33 cellular contexts compared by ENCODE assay signal in the genomic region with DNA sequence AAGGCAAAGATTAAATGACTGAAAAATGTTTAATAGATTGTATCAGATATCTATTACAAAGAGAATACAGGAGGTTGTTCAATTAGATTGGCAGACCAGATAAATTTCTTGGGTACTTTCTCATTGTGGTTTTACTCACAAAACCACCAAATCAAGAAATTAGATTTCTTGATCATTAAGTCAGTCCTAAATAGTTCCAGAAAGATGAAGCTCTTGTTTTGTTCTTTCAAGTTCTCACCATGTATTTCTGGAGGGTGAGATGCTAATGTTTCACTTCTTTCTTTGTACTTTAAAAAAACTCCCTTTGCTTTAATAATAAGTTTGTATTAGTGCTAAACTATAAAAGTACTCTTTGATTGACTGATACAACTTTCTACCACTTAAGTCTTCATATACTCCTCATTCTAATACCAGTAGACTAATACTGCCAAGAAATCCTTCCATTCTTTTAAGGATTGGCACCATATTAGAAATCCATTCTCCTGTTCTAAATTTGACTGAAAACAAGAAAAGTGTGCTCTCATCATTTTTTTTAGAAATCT.
"Had no signal": no experiment of that assay in that cellular context is flagged by ENCODE, and none has a peak within 500 bp of the region (broad histone marks: within the 10 kb centered on the region; RNA-seq: fewer than 3 reads in every experiment).

No MANE protein-coding gene starts in this region.

- H3K36me3 Mint-ChIP-seq: activated naive CD8-positive, alpha-beta T cell; brain; WTC11 had no signal

- H3K36me3 ChIP-seq: MG63, Peyer's patch, SJSA1 had no signal

- DNase-seq: activated CD4-positive, alpha-beta T cell treated with anti-CD3 and anti-CD28 coated beads for 36 hours; activated CD4-positive, alpha-beta T cell treated with anti-CD3 and anti-CD28 coated beads, Interleukin-2, amount 10 ng/mL, durations not matched to agents 7 days and 5 days; activated CD4-positive, alpha-beta T cell treated with anti-CD3 and anti-CD28 coated beads, Interleukin-2, amount 50 U/mL, for 48 hours; activated CD8-positive, alpha-beta T cell treated with anti-CD3 and anti-CD28 coated beads, Interleukin-2, amount 10 ng/mL, durations not matched to agents 7 days and 5 days; activated gamma-delta T cell treated with Interleukin-2 at 50 U/mL for 16 hours; activated naive CD4-positive, alpha-beta T cell treated with anti-CD3 and anti-CD28 coated beads for 36 hours; activated naive CD8-positive, alpha-beta T cell treated with anti-CD3 and anti-CD28 coated beads, Interleukin-2, amount 50 U/mL, for 24 hours; activated T-cell treated with anti-CD3 and anti-CD28 coated beads, Interleukin-2, amount 50 U/mL, for 4 hours; anterior cingulate cortex; Kasumi-1; MG63; NCI-H1048; NCI-H1105 treated with DMSO at 0.1 percent for 48 hours; NCI-H1436; NCI-H1694 treated with DMSO at 0.1 percent for 48 hours; NCI-H2029; NCI-H345; NCI-H524 treated with DMSO at 0.1 percent for 48 hours; Peyer's patch; RPMI8226; SHP77 treated with DMSO at 0.1 percent for 48 hours; SK-N-SH had no signal

- H3K27ac Mint-ChIP-seq: activated CD4-positive, alpha-beta T cell treated with anti-CD3 and anti-CD28 coated beads for 36 hours; activated CD4-positive, alpha-beta T cell treated with anti-CD3 and anti-CD28 coated beads, Interleukin-2, amount 10 ng/mL, durations not matched to agents 7 days and 5 days; activated CD8-positive, alpha-beta T cell treated with anti-CD3 and anti-CD28 coated beads, Interleukin-2, amount 10 ng/mL, durations not matched to agents 7 days and 5 days; activated naive CD4-positive, alpha-beta T cell treated with anti-CD3 and anti-CD28 coated beads for 36 hours; activated naive CD8-positive, alpha-beta T cell; activated naive CD8-positive, alpha-beta T cell treated with anti-CD3 and anti-CD28 coated beads, Interleukin-2, amount 50 U/mL, for 24 hours; activated T-helper 1 cell treated with anti-CD3 and anti-CD28 coated beads, Interleukin-12 subunit alpha, Interleukin-12 subunit beta, Interleukin-2, Interleukin-4 antibody, amounts not matched to agents 30 ng/mL and 10 ng/mL and 1 ng/mL, durations not matched to agents 14 hours and 24 hours and 36 hours; brain; T-helper 1 cell treated with Interleukin-12 subunit alpha and Interleukin-12 subunit beta and Interleukin-4 antibody, amounts not matched to agents 30 μg/mL and 1 μg/mL, for 36 hours; T-helper 2 cell treated with Interferon-gamma antibody and Interleukin-4, amounts not matched to agents 5 μg/mL and 100 μg/mL, for 36 hours had no signal

- H3K4me1 Mint-ChIP-seq: activated CD4-positive, alpha-beta T cell treated with anti-CD3 and anti-CD28 coated beads for 36 hours; activated CD4-positive, alpha-beta T cell treated with anti-CD3 and anti-CD28 coated beads, Interleukin-2, amount 10 ng/mL, durations not matched to agents 7 days and 5 days; activated naive CD8-positive, alpha-beta T cell treated with anti-CD3 and anti-CD28 coated beads, Interleukin-2, amount 50 U/mL, for 24 hours; brain; central memory CD8-positive, alpha-beta T cell; WTC11 had no signal

- H3K27ac ChIP-seq: Peyer's patch, SJSA1 had no signal

- H3K9me3 Mint-ChIP-seq: activated CD4-positive, alpha-beta T cell treated with anti-CD3 and anti-CD28 coated beads, Interleukin-2, amount 10 ng/mL, durations not matched to agents 7 days and 5 days; brain; T-helper 2 cell treated with Interferon-gamma antibody and Interleukin-4, amounts not matched to agents 5 μg/mL and 100 μg/mL, for 36 hours; WTC11 had no signal

- H3K27me3 Mint-ChIP-seq: activated CD4-positive, alpha-beta T cell treated with anti-CD3 and anti-CD28 coated beads for 36 hours; activated CD4-positive, alpha-beta T cell treated with anti-CD3 and anti-CD28 coated beads, Interleukin-2, amount 10 ng/mL, durations not matched to agents 7 days and 5 days; activated naive CD8-positive, alpha-beta T cell; activated naive CD8-positive, alpha-beta T cell treated with anti-CD3 and anti-CD28 coated beads, Interleukin-2, amount 50 U/mL, for 24 hours; brain; central memory CD8-positive, alpha-beta T cell had no signal

- ATAC-seq: activated CD4-positive, alpha-beta T cell treated with anti-CD3 and anti-CD28 coated beads for 36 hours; activated CD4-positive, CD25-positive, alpha-beta regulatory T cell treated with anti-CD3 and anti-CD28 coated beads, Interleukin-2, amount 50 U/mL, for 24 hours; activated CD8-positive, alpha-beta T cell treated with anti-CD3 and anti-CD28 coated beads, Interleukin-2, amount 10 ng/mL, durations not matched to agents 7 days and 5 days; activated naive CD8-positive, alpha-beta T cell treated with anti-CD3 and anti-CD28 coated beads, Interleukin-2, amount 50 U/mL, for 24 hours; activated T-cell treated with anti-CD3 and anti-CD28 coated beads, Interleukin-2, amount 50 U/mL, for 4 hours; WTC11 had no signal

- H3K4me1 ChIP-seq: Peyer's patch, SJSA1 had no signal

- H3K27me3 ChIP-seq: MG63, Peyer's patch, SJSA1 had no signal

- H3K4me2 ChIP-seq: SK-N-SH had no signal

- H3K4me3 ChIP-seq: MG63, Peyer's patch, SJSA1 had no signal

- H3K4me3 Mint-ChIP-seq: activated CD4-positive, alpha-beta T cell treated with anti-CD3 and anti-CD28 coated beads for 36 hours; activated CD4-positive, alpha-beta T cell treated with anti-CD3 and anti-CD28 coated beads, Interleukin-2, amount 10 ng/mL, durations not matched to agents 7 days and 5 days; activated CD8-positive, alpha-beta T cell treated with anti-CD3 and anti-CD28 coated beads, Interleukin-2, amount 10 ng/mL, durations not matched to agents 7 days and 5 days; activated naive CD4-positive, alpha-beta T cell treated with anti-CD3 and anti-CD28 coated beads for 36 hours; activated naive CD8-positive, alpha-beta T cell; activated naive CD8-positive, alpha-beta T cell treated with anti-CD3 and anti-CD28 coated beads, Interleukin-2, amount 50 U/mL, for 24 hours; activated T-cell treated with anti-CD3 and anti-CD28 coated beads, Interleukin-2, amount 50 U/mL, for 4 hours; activated T-helper 1 cell treated with anti-CD3 and anti-CD28 coated beads, Interleukin-12 subunit alpha, Interleukin-12 subunit beta, Interleukin-2, Interleukin-4 antibody, amounts not matched to agents 30 ng/mL and 10 ng/mL and 1 ng/mL, durations not matched to agents 14 hours and 24 hours and 36 hours; brain; central memory CD8-positive, alpha-beta T cell; T-helper 1 cell treated with Interleukin-12 subunit alpha and Interleukin-12 subunit beta and Interleukin-4 antibody, amounts not matched to agents 30 μg/mL and 1 μg/mL, for 36 hours; T-helper 2 cell treated with Interferon-gamma antibody and Interleukin-4, amounts not matched to agents 5 μg/mL and 100 μg/mL, for 36 hours; WTC11 had no signal

- H3K9me3 ChIP-seq: MG63, Peyer's patch, SJSA1, SK-N-SH had no signal

- H3K9ac ChIP-seq: SK-N-SH had no signal

- FAIRE-seq: bronchial epithelial cell, TTC549 had no signal
